ENCODE assay signal across 1 cellular context in genomic region chr12:52834727-52835001, GRCh38.
TF ChIP-seq lines count a peak whose summit lies in the region.

No MANE protein-coding gene starts in this region.

TF ChIP-seq in IMR-90, 13 proteins besides CTCF, POLR2A, EP300 and RAD21:
- TF ChIP-seq CEBPB (IDR thresholded peaks at IDR 0.05; ENCODE audit: low read depth, low read length) (no peak), CHD1 (IDR thresholded peaks at IDR 0.05; ENCODE audit: low read depth, low read length) (no peak), MXI1 (IDR thresholded peaks at IDR 0.05; ENCODE audit: borderline replicate concordance, low read depth, low read length) (no peak), SMC3 (IDR thresholded peaks at IDR 0.05; ENCODE audit: low read depth, low read length) (no peak), BHLHE40 (IDR thresholded peaks at IDR 0.05; ENCODE audit: low read depth, low read length) (no peak), FOS (IDR thresholded peaks at IDR 0.05; ENCODE audit: low read depth, low read length) (no peak), MAFK (IDR thresholded peaks at IDR 0.05; ENCODE audit: low read depth, low read length) (no peak), NFE2L2 (IDR thresholded peaks at IDR 0.05; ENCODE audit: low read depth, low read length) (no peak), USF2 (IDR thresholded peaks at IDR 0.05; ENCODE audit: low read depth, low read length) (no peak), ELK1 (IDR thresholded peaks at IDR 0.05; ENCODE audit: borderline replicate concordance, low read depth, low read length) (no peak), MAZ (IDR thresholded peaks at IDR 0.05; ENCODE audit: borderline replicate concordance, low read depth, low read length) (no peak), RCOR1 (IDR thresholded peaks at IDR 0.05; ENCODE audit: insufficient replicate concordance, low read length) (no peak), RFX5 (IDR thresholded peaks at IDR 0.05; ENCODE audit: low read depth, low read length) (no peak)
